Comparison of ENCODE assay signal across 8 cellular contexts in genomic region chr3:130374908-130375307, GRCh38. TPM values are rescaled to one million over a fixed set of nuclear protein-coding genes. Genes with fewer than 3 reads are reported as not detected.
"Had no signal": no experiment of that assay in that cellular context is flagged by ENCODE, and none has a peak within 500 bp of the region (broad histone marks: within the 10 kb centered on the region; RNA-seq: fewer than 3 reads in every experiment).

No MANE protein-coding gene starts in this region.

- DNase-seq: GM23248, GOT3, H7, HFFc6 had no signal

- H3K4me1 Mint-ChIP-seq: IgD-negative memory B cell had no signal

- ATAC-seq: HCT116, HepG2 had no signal

- H3K4me3 Mint-ChIP-seq: HFFc6, IgD-negative memory B cell had no signal

- H3K27ac Mint-ChIP-seq: HFFc6, IgD-negative memory B cell had no signal

- H3K36me3 Mint-ChIP-seq: IgD-negative memory B cell had no signal

RNA-seq across cellular contexts. Expression of gene COL6A5, which starts 29.4 kb away (rescaled TPM):
- total RNA-seq: GM23248, H4, H7, HepG2, HFFc6 had no signal
